In genomic region chr7:122767339-122767738, GRCh38 we compare ENCODE assay signal across 18 cellular contexts.
DNase-seq lines count a peak whose midpoint lies in the region; ATAC-seq and TF ChIP-seq lines count a peak whose summit lies in the region.
"Had no signal": no experiment of that assay in that cellular context is flagged by ENCODE, and none has a peak within 500 bp of the region (broad histone marks: within the 10 kb centered on the region; RNA-seq: fewer than 3 reads in every experiment).

No MANE protein-coding gene starts in this region.

- no peaks in the 10 kb centered on the region for H3K79me2 ChIP-seq in PC-9 (ENCODE audit: low read depth)

- no peaks in the 10 kb centered on the region for H3K9me3 ChIP-seq in HUES48 (ENCODE audit: control insufficient read depth, insufficient read depth, low read length)
- no peaks in the 10 kb centered on the region for H3K9me3 ChIP-seq in PC-9 (ENCODE audit: insufficient read depth, low read depth)
- H3K9me3 ChIP-seq: BLaER1 had no signal

- no TSS peak for BruUV-seq in PC-9 (replicated peaks; lab: Mats Ljungman, UMichigan)

- POLR2A ChIA-PET in WTC11 (lab: Charles Lee) = no interaction called here
- POLR2A ChIA-PET in PC-9 (lab: Charles Lee; ENCODE audit: unreplicated experiment) = no interaction called here

- no peak overlapping the region for H3K9ac ChIP-seq in HUES48 (ENCODE audit: low read depth, low read length)
- H3K9ac ChIP-seq: BLaER1 had no signal

- H3F3A ChIP-seq in PC-9 (ENCODE audit: insufficient read depth, low read depth) = no peaks in the 10 kb centered on the region

- H3K27me3 Mint-ChIP-seq in WTC11 (ENCODE audit: low read depth) = no peaks in the 10 kb centered on the region
- H3K27me3 Mint-ChIP-seq: CD4-positive, alpha-beta memory T cell had no signal

- no peak overlapping the region for H3K4me3 ChIP-seq in HUES48 (ENCODE audit: low read depth, low read length)
- no peak overlapping the region for H3K4me3 ChIP-seq in PC-9
- H3K4me3 ChIP-seq: BLaER1, K562 had no signal

- H3K27me3 ChIP-seq in HUES48 (ENCODE audit: control insufficient read depth, insufficient read depth, low read length) (no peaks in the 10 kb centered on the region), PC-9 (ENCODE audit: insufficient read depth, low read depth) (no peaks in the 10 kb centered on the region)
- H3K27me3 ChIP-seq: BLaER1 had no signal

- H4K20me1 ChIP-seq in PC-9 (ENCODE audit: insufficient read depth) = no peaks in the 10 kb centered on the region
- H4K20me1 ChIP-seq: BLaER1 had no signal

- no peak for DNase-seq in WTC11 (ENCODE audit: low spot score)
- DNase-seq in iPS-NIHi11 (ENCODE audit: low spot score) = peak; percentile 25
- no peak for DNase-seq in PC-9
- DNase-seq in NCI-H2227 (lab: John Stamatoyannopoulos, UW; ENCODE audit: unreplicated experiment) = no peak
- no peak for DNase-seq in stimulated activated CD8-positive, alpha-beta memory T cell treated with anti-CD3 and anti-CD28 coated beads, Interleukin-4, amount 100 ng/mL, for 48 hours
- DNase-seq: AML-193; CD4-positive, alpha-beta memory T cell; DMS153; DMS79; GDM1; GOT3; H9; IMR-90 had no signal

- H3K27ac Mint-ChIP-seq in WTC11 = no peak overlapping the region
- H3K27ac Mint-ChIP-seq: CD14-positive monocyte; CD4-positive, alpha-beta memory T cell had no signal

- no peaks in the 10 kb centered on the region for H3K36me3 ChIP-seq in HUES48 (ENCODE audit: control insufficient read depth, insufficient read depth, low read length)
- H3K36me3 ChIP-seq in PC-9 (ENCODE audit: low read depth) = no peaks in the 10 kb centered on the region
- H3K36me3 ChIP-seq: BLaER1 had no signal

- H3K4me1 ChIP-seq in HUES48 (ENCODE audit: control insufficient read depth, insufficient read depth, low read length) (peaks cover 49% of the 10 kb centered on the region), PC-9 (replicated peaks; ENCODE audit: insufficient read depth) (no peaks in the 10 kb centered on the region)
- H3K4me1 ChIP-seq: BLaER1 had no signal

- intact Hi-C loops in PC-9 (cut with micrococcal nuclease; ENCODE audit: unreplicated experiment) = no loop called here

- no peak overlapping the region for H3K4me3 Mint-ChIP-seq in WTC11
- H3K4me3 Mint-ChIP-seq: CD14-positive monocyte; CD4-positive, alpha-beta memory T cell; H9 had no signal

- H3K4me2 ChIP-seq in PC-9 = no peak overlapping the region
- H3K4me2 ChIP-seq: BLaER1 had no signal

- TF ChIP-seq CTCF in WTC11 (IDR thresholded peaks at IDR 0.05) (no peak), PC-9 (conservative IDR thresholded peaks at IDR 0.05) (no peak)

- no peaks in the 10 kb centered on the region for H3K36me3 Mint-ChIP-seq in WTC11
- H3K36me3 Mint-ChIP-seq: CD14-positive monocyte; CD4-positive, alpha-beta memory T cell had no signal

- H3K9me2 ChIP-seq in PC-9 (ENCODE audit: insufficient read depth) = peaks cover 6% of the 10 kb centered on the region; the same call in 1 of the 2 replicates

- H3K27ac ChIP-seq in HUES48 (ENCODE audit: low read depth, low read length) = peak overlapping the region; percentile 57
- no peak overlapping the region for H3K27ac ChIP-seq in PC-9
- H3K27ac ChIP-seq: BLaER1 had no signal

- CTCF ChIA-PET in WTC11 (lab: Charles Lee) (no interaction called here), PC-9 (lab: Charles Lee) (no interaction called here)

- ATAC-seq in WTC11 = peak; percentile 78
- ATAC-seq in HG03097 (IDR thresholded peaks at IDR 0.05; ENCODE audit: low FRiP score, unreplicated experiment) = no peak
- ATAC-seq: K562 had no signal

- no peaks in the 10 kb centered on the region for H3K9me3 Mint-ChIP-seq in WTC11
- H3K9me3 Mint-ChIP-seq: H9 had no signal

- H2AFZ ChIP-seq in PC-9 = no peak overlapping the region

- H3K4me1 Mint-ChIP-seq in WTC11 = peaks cover 45% of the 10 kb centered on the region
- H3K4me1 Mint-ChIP-seq: CD14-positive monocyte; CD4-positive, alpha-beta memory T cell had no signal

TF ChIP-seq in WTC11, 78 proteins besides CTCF, POLR2A, EP300 and RAD21 (continues in another document):
- TF ChIP-seq SMAD4 (CRISPR knock-in tag; IDR thresholded peaks at IDR 0.05) (no peak), NR1H2 (CRISPR knock-in tag; IDR thresholded peaks at IDR 0.05) (no peak), IRF1 (CRISPR knock-in tag; IDR thresholded peaks at IDR 0.05) (no peak), ATF6 (CRISPR knock-in tag; IDR thresholded peaks at IDR 0.05) (no peak), ZBTB21 (CRISPR knock-in tag; IDR thresholded peaks at IDR 0.05; ENCODE audit: borderline replicate concordance) (no peak), STAT6 (CRISPR knock-in tag; conservative IDR thresholded peaks at IDR 0.05; ENCODE audit: low read depth) (no peak), MLX (CRISPR knock-in tag; IDR thresholded peaks at IDR 0.05) (no peak), FOXK1 (CRISPR knock-in tag; IDR thresholded peaks at IDR 0.05) (no peak), KAT7 (CRISPR knock-in tag; IDR thresholded peaks at IDR 0.05; ENCODE audit: borderline replicate concordance) (no peak), ZNF671 (CRISPR knock-in tag; IDR thresholded peaks at IDR 0.05) (no peak), MXD4 (CRISPR knock-in tag; IDR thresholded peaks at IDR 0.05; ENCODE audit: borderline replicate concordance) (no peak), SMAD3 (CRISPR knock-in tag; IDR thresholded peaks at IDR 0.05; ENCODE audit: borderline replicate concordance) (no peak), ZSCAN18 (CRISPR knock-in tag; IDR thresholded peaks at IDR 0.05) (no peak)
